ENCODE assay signal across 21 cellular contexts in the genomic region with DNA sequence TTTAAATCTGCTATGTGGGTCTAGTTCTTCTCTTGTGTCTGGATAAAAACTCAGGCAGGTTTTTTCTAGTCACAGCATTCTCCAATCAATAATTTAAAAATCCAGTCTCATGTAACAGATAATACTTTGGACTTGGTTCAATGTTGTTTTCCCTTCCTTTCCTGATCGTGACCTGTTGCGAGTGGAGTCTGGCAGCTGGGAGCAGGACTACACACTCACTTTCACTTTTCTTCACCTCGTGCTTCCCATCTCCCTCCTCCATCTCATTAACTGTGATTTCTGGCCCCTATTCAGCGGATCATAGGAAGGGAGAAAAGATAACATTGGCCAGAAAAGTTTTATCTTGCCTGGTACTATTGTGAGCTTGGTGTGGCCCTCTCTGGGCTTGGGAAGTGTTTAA.
DNase-seq lines count a peak whose midpoint lies in the region; ATAC-seq, FAIRE-seq and TF ChIP-seq lines count a peak whose summit lies in the region.
"Had no signal": no experiment of that assay in that cellular context is flagged by ENCODE, and none has a peak within 500 bp of the region (broad histone marks: within the 10 kb centered on the region; RNA-seq: fewer than 3 reads in every experiment).

No MANE protein-coding gene starts in this region.

- H4K20me1 ChIP-seq in IMR-90 (ENCODE audit: insufficient read depth, low read length) (no peaks in the 10 kb centered on the region), neural progenitor cell (ENCODE audit: low read depth) (no peaks in the 10 kb centered on the region)

- dilution Hi-C loops in IMR-90 (cut with HindIII; ENCODE audit: low sequenced_read_pairs, unreplicated experiment) = no loop called here

- TF ChIP-seq CTCF in BE2C (IDR thresholded peaks at IDR 0.05; ENCODE audit: low read depth, low read length) (no peak), IMR-90 (conservative IDR thresholded peaks at IDR 0.05; ENCODE audit: low read depth, low read length) (no peak), fibroblast of the aortic adventitia (IDR thresholded peaks at IDR 0.05; ENCODE audit: insufficient read depth, low read length) (no peak), neural progenitor cell (IDR thresholded peaks at IDR 0.05) (no peak)
- TF ChIP-seq CTCF in activated CD8-positive, alpha-beta T cell treated with anti-CD3 and anti-CD28 coated beads for 36 hours (IDR thresholded peaks at IDR 0.05) = no peak

- in situ Hi-C loops in IMR-90 (cut with MboI; ENCODE audit: low sequenced_read_pairs) = no loop called here

- H4K5ac ChIP-seq in IMR-90 (ENCODE audit: low read depth, low read length) = no peak overlapping the region

- no peak overlapping the region for H2AK9ac ChIP-seq in IMR-90 (replicated peaks; ENCODE audit: low read depth, low read length, poor library complexity)

- no peak overlapping the region for H2BK120ac ChIP-seq in IMR-90 (ENCODE audit: low read depth, low read length)

- no peaks in the 10 kb centered on the region for H3K4me1 Mint-ChIP-seq in neural progenitor cell
- no peaks in the 10 kb centered on the region for H3K4me1 Mint-ChIP-seq in activated CD8-positive, alpha-beta T cell treated with anti-CD3 and anti-CD28 coated beads for 36 hours (ENCODE audit: low read depth)

- no peak overlapping the region for H3K4ac ChIP-seq in IMR-90 (ENCODE audit: low read depth, low read length)

- H3K4me3 ChIP-seq in BE2C (ENCODE audit: low read depth, low read length) (peak overlapping the region; percentile 16), IMR-90 (ENCODE audit: insufficient read depth, low read depth, low read length) (peak overlapping the region; percentile 2; the same call in 1 of the 2 replicates), fibroblast of the aortic adventitia (ENCODE audit: low read depth, low read length) (peak overlapping the region; percentile 35), neural progenitor cell (no peak overlapping the region)
- H3K4me3 ChIP-seq: MG63, PC-9, SJCRH30 had no signal

- POLR2A ChIA-PET in IMR-90 (lab: Charles Lee; ENCODE audit: unreplicated experiment) = no interaction called here
- POLR2A ChIA-PET in activated CD8-positive, alpha-beta T cell treated with anti-CD3 and anti-CD28 coated beads for 36 hours (lab: Charles Lee) = no interaction called here

- no peak for DNase-seq in BE2C
- no peak for DNase-seq in IMR-90
- DNase-seq in fibroblast of the aortic adventitia (ENCODE audit: low read depth) = peak; percentile 21
- no peak for DNase-seq in neural progenitor cell (ENCODE audit: low spot score)
- no peak for DNase-seq in activated CD8-positive, alpha-beta T cell treated with anti-CD3 and anti-CD28 coated beads for 36 hours
- DNase-seq in GM12892 (ENCODE audit: insufficient read length) = no peak
- DNase-seq in activated naive CD4-positive, alpha-beta T cell treated with Interleukin-2 at 50 U/mL for 16 hours = no peak
- DNase-seq: COR-L47, DMS153, GF-D8, HCEC 1CT, MG63, NCI-H1048, NCI-H1436, NCI-H1930, NCI-H226, NCI-H524, NCI-H82, PC-9, SJCRH30 had no signal

- H3K9ac ChIP-seq in IMR-90 (ENCODE audit: low read depth, low read length) (no peak overlapping the region), neural progenitor cell (no peak overlapping the region)

- H3K23ac ChIP-seq in IMR-90 (ENCODE audit: low read depth, low read length) = no peak overlapping the region

- H3K4me1 ChIP-seq in BE2C (no peaks in the 10 kb centered on the region), IMR-90 (ENCODE audit: control insufficient read depth, insufficient read depth, low read length) (no peaks in the 10 kb centered on the region), neural progenitor cell (no peaks in the 10 kb centered on the region)
- H3K4me1 ChIP-seq: SJCRH30 had no signal

- H3K27ac ChIP-seq in IMR-90 (ENCODE audit: insufficient read depth, low read length) (no peak overlapping the region), neural progenitor cell (no peak overlapping the region)
- H3K27ac ChIP-seq: PC-9, SJCRH30 had no signal

- H3K18ac ChIP-seq in IMR-90 (ENCODE audit: low read depth, low read length) = no peak overlapping the region

- no peak for FAIRE-seq in GM12892 (lab: Jason Lieb, UNC)
- FAIRE-seq: GM19239 had no signal

- H2BK15ac ChIP-seq in IMR-90 (ENCODE audit: low read depth, low read length) = no peak overlapping the region

- ATAC-seq in IMR-90 (ENCODE audit: low read depth) = no peak
- no peak for ATAC-seq in activated CD8-positive, alpha-beta T cell treated with anti-CD3 and anti-CD28 coated beads for 36 hours

- no peaks in the 10 kb centered on the region for H3K79me2 ChIP-seq in neural progenitor cell (ENCODE audit: low read depth)

- H3K36me3 ChIP-seq in BE2C (no peaks in the 10 kb centered on the region), IMR-90 (ENCODE audit: control insufficient read depth, insufficient read depth, low read length) (no peaks in the 10 kb centered on the region), neural progenitor cell (no peaks in the 10 kb centered on the region)
- H3K36me3 ChIP-seq: MG63, SJCRH30 had no signal

- H2BK20ac ChIP-seq in IMR-90 (ENCODE audit: low read depth, low read length) = no peak overlapping the region

- H4K91ac ChIP-seq in IMR-90 (ENCODE audit: insufficient read depth, low read depth, low read length) = no peak overlapping the region

- 0 out of 2 replicates have a peak, but pooled peaks cover 2% of the 10 kb centered on the region for H3K9me1 ChIP-seq in IMR-90 (ENCODE audit: insufficient read depth, low read length)

- H3K27me3 Mint-ChIP-seq in neural progenitor cell (ENCODE audit: insufficient read depth, low read depth) = no peaks in the 10 kb centered on the region
- H3K27me3 Mint-ChIP-seq in activated CD8-positive, alpha-beta T cell treated with anti-CD3 and anti-CD28 coated beads for 36 hours = no peaks in the 10 kb centered on the region

- no CpG with 5 or more reads among the region's 4 CpGs for WGBS in IMR-90 (ENCODE audit: extremely low coverage in 2 of 2, insufficient read length in 1 of 2), 2 experiments

- H4K8ac ChIP-seq in IMR-90 (ENCODE audit: low read depth in 2 of 2, low read length in 2 of 2) = no peak overlapping the region

- H2BK5ac ChIP-seq in IMR-90 (ENCODE audit: low read depth, low read length, poor library complexity, severe bottlenecking) = no peak overlapping the region

- no peaks in the 10 kb centered on the region for H3K79me1 ChIP-seq in IMR-90 (ENCODE audit: low read depth in 1 of 2, low read length in 2 of 2)

- no peak overlapping the region for H3K27ac Mint-ChIP-seq in neural progenitor cell
- no peak overlapping the region for H3K27ac Mint-ChIP-seq in activated CD8-positive, alpha-beta T cell treated with anti-CD3 and anti-CD28 coated beads for 36 hours

- intact Hi-C loops in IMR-90 (cut with micrococcal nuclease) = no loop called here
- intact Hi-C loops in activated CD8-positive, alpha-beta T cell treated with anti-CD3 and anti-CD28 coated beads for 36 hours (cut with micrococcal nuclease) = no loop called here

- TF ChIP-seq POLR2A in IMR-90 (IDR thresholded peaks at IDR 0.05; ENCODE audit: low read depth, low read length) (no peak), GM12892 (IDR thresholded peaks at IDR 0.05; ENCODE audit: low read depth, low read length) (no peak)

- H3K36me3 Mint-ChIP-seq in neural progenitor cell = no peaks in the 10 kb centered on the region
- no peaks in the 10 kb centered on the region for H3K36me3 Mint-ChIP-seq in activated CD8-positive, alpha-beta T cell treated with anti-CD3 and anti-CD28 coated beads for 36 hours (ENCODE audit: low read depth)

- H3K4me3 Mint-ChIP-seq in neural progenitor cell = no peak overlapping the region
- H3K4me3 Mint-ChIP-seq in activated CD8-positive, alpha-beta T cell treated with anti-CD3 and anti-CD28 coated beads for 36 hours = no peak overlapping the region

- no peaks in the 10 kb centered on the region for H3K9me3 ChIP-seq in BE2C
- no peaks in the 10 kb centered on the region for H3K9me3 ChIP-seq in IMR-90 (ENCODE audit: control insufficient read depth, insufficient read depth, low read length)
- H3K9me3 ChIP-seq in neural progenitor cell (ENCODE audit: low read depth) = no peaks in the 10 kb centered on the region
- H3K9me3 ChIP-seq: MG63, SJCRH30 had no signal

- no peak overlapping the region for H3K56ac ChIP-seq in IMR-90 (ENCODE audit: extremely low read depth, insufficient read depth, low read length)

- no peak overlapping the region for H3K14ac ChIP-seq in IMR-90 (replicated peaks; ENCODE audit: low read depth, low read length)

- H2AK5ac ChIP-seq in IMR-90 (ENCODE audit: low read depth, low read length) = no peak overlapping the region

- H2AFZ ChIP-seq in IMR-90 (replicated peaks; ENCODE audit: low read length, poor library complexity) (no peak overlapping the region), neural progenitor cell (replicated peaks) (peak overlapping the region; percentile 42)
- H2AFZ ChIP-seq: PC-9 had no signal

- no TSS peak for BruUV-seq in IMR-90 (replicated peaks; lab: Mats Ljungman, UMichigan)

- TF ChIP-seq RAD21 in IMR-90 (IDR thresholded peaks at IDR 0.05; ENCODE audit: low read length) = no peak

- no peaks in the 10 kb centered on the region for H3K9me3 Mint-ChIP-seq in neural progenitor cell
- no peaks in the 10 kb centered on the region for H3K9me3 Mint-ChIP-seq in activated CD8-positive, alpha-beta T cell treated with anti-CD3 and anti-CD28 coated beads for 36 hours

- H3F3A ChIP-seq in neural progenitor cell (ENCODE audit: low read depth) = no peaks in the 10 kb centered on the region

- H3K27me3 ChIP-seq in BE2C (no peaks in the 10 kb centered on the region), IMR-90 (ENCODE audit: control insufficient read depth, insufficient read depth, low read length) (peaks cover 9% of the 10 kb centered on the region; the same call in 1 of the 2 replicates), neural progenitor cell (no peaks in the 10 kb centered on the region)
- H3K27me3 ChIP-seq: MG63, SJCRH30 had no signal

- CTCF ChIA-PET in IMR-90 (lab: Yijun Ruan, JAX) = no interaction called here
- CTCF ChIA-PET in activated CD8-positive, alpha-beta T cell treated with anti-CD3 and anti-CD28 coated beads for 36 hours (lab: Charles Lee) = no interaction called here

- H3K4me2 ChIP-seq in IMR-90 (ENCODE audit: low read depth, low read length) = peak overlapping the region; percentile 12
- H3K4me2 ChIP-seq in neural progenitor cell = no peak overlapping the region
- H3K4me2 ChIP-seq: PC-9 had no signal

TF ChIP-seq in IMR-90, 13 proteins besides CTCF, POLR2A, EP300 and RAD21 (continues in another document):
- TF ChIP-seq MAZ (IDR thresholded peaks at IDR 0.05; ENCODE audit: borderline replicate concordance, low read depth, low read length) (no peak), MXI1 (IDR thresholded peaks at IDR 0.05; ENCODE audit: borderline replicate concordance, low read depth, low read length) (no peak), SMC3 (IDR thresholded peaks at IDR 0.05; ENCODE audit: low read depth, low read length) (no peak), CEBPB (IDR thresholded peaks at IDR 0.05; ENCODE audit: low read depth, low read length) (no peak), FOS (IDR thresholded peaks at IDR 0.05; ENCODE audit: low read depth, low read length) (no peak), NFE2L2 (IDR thresholded peaks at IDR 0.05; ENCODE audit: low read depth, low read length) (no peak), CHD1 (IDR thresholded peaks at IDR 0.05; ENCODE audit: low read depth, low read length) (no peak), RCOR1 (IDR thresholded peaks at IDR 0.05; ENCODE audit: insufficient replicate concordance, low read length) (no peak)
